Comparison of ENCODE assay signal across 7 cellular contexts in the genomic region with DNA sequence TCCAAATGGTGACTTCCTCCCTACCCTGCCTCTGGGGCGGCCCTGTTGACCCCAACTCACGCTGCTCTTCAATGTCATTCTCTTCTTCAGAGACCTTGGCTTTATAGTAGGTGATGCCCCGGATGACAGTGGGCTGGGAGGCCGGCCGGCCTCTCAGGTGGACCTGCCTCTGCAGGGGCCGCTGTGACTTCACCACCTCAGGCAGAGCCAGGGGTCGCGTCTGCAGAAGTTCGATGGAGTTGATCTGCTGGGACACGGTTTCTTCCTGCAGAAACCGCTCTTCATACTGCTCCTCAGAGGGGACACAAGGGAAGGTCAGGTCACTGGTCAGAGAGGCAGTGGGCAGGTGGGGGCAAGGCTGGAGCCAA. TPM values are rescaled to one million over a fixed set of nuclear protein-coding genes. Genes with fewer than 3 reads are reported as not detected.
"Had no signal": no experiment of that assay in that cellular context is flagged by ENCODE, and none has a peak within 500 bp of the region (broad histone marks: within the 10 kb centered on the region; RNA-seq: fewer than 3 reads in every experiment).

No MANE protein-coding gene starts in this region.

- H3K4me3 ChIP-seq: GM23248 had no signal

- H3K9ac ChIP-seq: GM23248 had no signal

- DNase-seq: GM23248, GOT3, H9, HCEC 1CT had no signal

- H3K27ac ChIP-seq: GM23248 had no signal

- H2AFZ ChIP-seq: GM23248 had no signal

- FAIRE-seq: H54, HTR-8/SVneo had no signal

RNA-seq across cellular contexts. Expression of gene OLFML2B, which starts 23.6 kb away (rescaled TPM):
- polyA plus RNA-seq: IgD-negative memory B cell had no signal
